Comparison of ENCODE assay signal across 19 cellular contexts in genomic region chr4:127229866-127230608, GRCh38.
DNase-seq lines count a peak whose midpoint lies in the region; ATAC-seq and TF ChIP-seq lines count a peak whose summit lies in the region.
"Had no signal": no experiment of that assay in that cellular context is flagged by ENCODE, and none has a peak within 500 bp of the region (broad histone marks: within the 10 kb centered on the region; RNA-seq: fewer than 3 reads in every experiment).

No MANE protein-coding gene starts in this region.

- H3K27ac ChIP-seq in CD8-positive, alpha-beta T cell (ENCODE audit: low read depth, low read length), result no peak overlapping the region
- H3K27ac ChIP-seq: 22Rv1 had no signal

- peaks cover 3% of the 10 kb centered on the region for H3K4me1 Mint-ChIP-seq in osteocyte (ENCODE audit: unreplicated experiment)
- no peaks in the 10 kb centered on the region for H3K4me1 Mint-ChIP-seq in CD8-positive, alpha-beta T cell (ENCODE audit: low read depth)
- H3K4me1 Mint-ChIP-seq: B cell; CD4-positive, CD25-positive, alpha-beta regulatory T cell had no signal

- H3K27me3 ChIP-seq in CD8-positive, alpha-beta T cell (ENCODE audit: insufficient read depth, low read length), result no peaks in the 10 kb centered on the region

- CTCF ChIA-PET in CD8-positive, alpha-beta T cell (lab: Charles Lee), result no interaction called here

- no peaks in the 10 kb centered on the region for H3K36me3 ChIP-seq in CD8-positive, alpha-beta T cell (ENCODE audit: insufficient read depth, low read length)

- H3K27ac Mint-ChIP-seq in osteocyte (ENCODE audit: unreplicated experiment), result peak overlapping the region; percentile 50
- no peak overlapping the region for H3K27ac Mint-ChIP-seq in CD8-positive, alpha-beta T cell
- H3K27ac Mint-ChIP-seq: B cell; CD4-positive, CD25-positive, alpha-beta regulatory T cell; HFFc6 had no signal

- H3K4me1 ChIP-seq in CD8-positive, alpha-beta T cell (ENCODE audit: insufficient read depth, low read length), result no peaks in the 10 kb centered on the region
- H3K4me1 ChIP-seq: Caco-2 had no signal

- intact Hi-C loops in CD8-positive, alpha-beta T cell (cut with DNase I, micrococcal nuclease), result no loop called here

- no peaks in the 10 kb centered on the region for H3K9me3 ChIP-seq in CD8-positive, alpha-beta T cell (ENCODE audit: low read length)
- H3K9me3 ChIP-seq: Caco-2 had no signal

- no peak for TF ChIP-seq CTCF in AG10803 (conservative IDR thresholded peaks at IDR 0.05; ENCODE audit: low read length)
- TF ChIP-seq CTCF in osteocyte (IDR thresholded peaks at IDR 0.05), result no peak
- TF ChIP-seq CTCF in CD8-positive, alpha-beta T cell (IDR thresholded peaks at IDR 0.05), result no peak

- ATAC-seq in SK-N-SH treated with all-trans-retinoic acid at 6 μM for 48 hours, result peak; percentile 61
- no peak for ATAC-seq in GM21723 (IDR thresholded peaks at IDR 0.05; ENCODE audit: unreplicated experiment)
- ATAC-seq in CD8-positive, alpha-beta T cell, result no peak
- ATAC-seq: HCT116 had no signal

- H3K36me3 Mint-ChIP-seq in osteocyte (ENCODE audit: unreplicated experiment), result peaks cover 3% of the 10 kb centered on the region
- no peaks in the 10 kb centered on the region for H3K36me3 Mint-ChIP-seq in CD8-positive, alpha-beta T cell
- H3K36me3 Mint-ChIP-seq: CD4-positive, CD25-positive, alpha-beta regulatory T cell had no signal

- H3K9me3 Mint-ChIP-seq in osteocyte (ENCODE audit: unreplicated experiment), result no peaks in the 10 kb centered on the region
- peaks cover 5% of the 10 kb centered on the region for H3K9me3 Mint-ChIP-seq in CD8-positive, alpha-beta T cell

- H3K27me3 Mint-ChIP-seq in osteocyte (ENCODE audit: unreplicated experiment), result no peaks in the 10 kb centered on the region
- no peaks in the 10 kb centered on the region for H3K27me3 Mint-ChIP-seq in CD8-positive, alpha-beta T cell (ENCODE audit: low read depth)
- H3K27me3 Mint-ChIP-seq: B cell; CD4-positive, CD25-positive, alpha-beta regulatory T cell had no signal

- POLR2A ChIA-PET in CD8-positive, alpha-beta T cell (lab: Charles Lee), result no interaction called here

- peak; percentile 45 for DNase-seq in AG10803 (ENCODE audit: low read depth)
- peak; percentile 18 for DNase-seq in fibroblast of gingiva (ENCODE audit: low read depth)
- DNase-seq in osteocyte (ENCODE audit: extremely low spot score, unreplicated experiment), result no peak
- DNase-seq in Kasumi-1 (lab: John Stamatoyannopoulos, UW), result no peak
- no peak for DNase-seq in CD8-positive, alpha-beta T cell
- DNase-seq: C1 segment of cervical spinal cord; Caco-2; CD4-positive, CD25-positive, alpha-beta regulatory T cell; DMS79; GDM1; GOT3; H7; HFFc6; IMR-90 had no signal

- H3K4me3 ChIP-seq in AG10803 (ENCODE audit: low read length), result no peak overlapping the region
- H3K4me3 ChIP-seq in CD8-positive, alpha-beta T cell (ENCODE audit: low read depth, low read length), result no peak overlapping the region

- no peak overlapping the region for H3K4me3 Mint-ChIP-seq in osteocyte (ENCODE audit: unreplicated experiment)
- no peak overlapping the region for H3K4me3 Mint-ChIP-seq in CD8-positive, alpha-beta T cell
- H3K4me3 Mint-ChIP-seq: B cell; CD4-positive, CD25-positive, alpha-beta regulatory T cell; HFFc6 had no signal

TF ChIP-seq in SK-N-SH treated with all-trans-retinoic acid at 6 μM for 48 hours, 23 proteins besides CTCF, POLR2A, EP300 and RAD21:
- TF ChIP-seq ZC3H10 (CRISPR knock-in tag; IDR thresholded peaks at IDR 0.05) (no peak), PATZ1 (CRISPR knock-in tag; IDR thresholded peaks at IDR 0.05; ENCODE audit: borderline replicate concordance) (no peak), TCF4 (CRISPR knock-in tag; IDR thresholded peaks at IDR 0.05; ENCODE audit: borderline replicate concordance) (peak; percentile 64; the same call in 1 of the 2 replicates), RARB (CRISPR knock-in tag; IDR thresholded peaks at IDR 0.05) (no peak), CSDC2 (CRISPR knock-in tag; IDR thresholded peaks at IDR 0.05) (no peak)
- TF ChIP-seq, protein P1, sequence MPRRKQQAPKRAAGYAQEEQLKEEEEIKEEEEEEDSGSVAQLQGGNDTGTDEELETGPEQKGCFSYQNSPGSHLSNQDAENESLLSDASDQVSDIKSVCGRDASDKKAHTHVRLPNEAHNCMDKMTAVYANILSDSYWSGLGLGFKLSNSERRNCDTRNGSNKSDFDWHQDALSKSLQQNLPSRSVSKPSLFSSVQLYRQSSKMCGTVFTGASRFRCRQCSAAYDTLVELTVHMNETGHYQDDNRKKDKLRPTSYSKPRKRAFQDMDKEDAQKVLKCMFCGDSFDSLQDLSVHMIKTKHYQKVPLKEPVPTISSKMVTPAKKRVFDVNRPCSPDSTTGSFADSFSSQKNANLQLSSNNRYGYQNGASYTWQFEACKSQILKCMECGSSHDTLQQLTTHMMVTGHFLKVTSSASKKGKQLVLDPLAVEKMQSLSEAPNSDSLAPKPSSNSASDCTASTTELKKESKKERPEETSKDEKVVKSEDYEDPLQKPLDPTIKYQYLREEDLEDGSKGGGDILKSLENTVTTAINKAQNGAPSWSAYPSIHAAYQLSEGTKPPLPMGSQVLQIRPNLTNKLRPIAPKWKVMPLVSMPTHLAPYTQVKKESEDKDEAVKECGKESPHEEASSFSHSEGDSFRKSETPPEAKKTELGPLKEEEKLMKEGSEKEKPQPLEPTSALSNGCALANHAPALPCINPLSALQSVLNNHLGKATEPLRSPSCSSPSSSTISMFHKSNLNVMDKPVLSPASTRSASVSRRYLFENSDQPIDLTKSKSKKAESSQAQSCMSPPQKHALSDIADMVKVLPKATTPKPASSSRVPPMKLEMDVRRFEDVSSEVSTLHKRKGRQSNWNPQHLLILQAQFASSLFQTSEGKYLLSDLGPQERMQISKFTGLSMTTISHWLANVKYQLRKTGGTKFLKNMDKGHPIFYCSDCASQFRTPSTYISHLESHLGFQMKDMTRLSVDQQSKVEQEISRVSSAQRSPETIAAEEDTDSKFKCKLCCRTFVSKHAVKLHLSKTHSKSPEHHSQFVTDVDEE (CRISPR knock-in tag; IDR thresholded peaks at IDR 0.05), result no peak

Comparison
In these comparisons a context has a peak if more than half of its experiments do, and no peak if none do; other contexts are left out.
1. DNase-seq: peak in AG10803 (single experiment) and fibroblast of gingiva (single experiment); none in osteocyte (single experiment), Kasumi-1 (0 of 2) and CD8-positive, alpha-beta T cell (0 of 7).